ENCODE assay signal across 15 cellular contexts in genomic region chr9:96509026-96509425, GRCh38. TPM values are rescaled to one million over a fixed set of nuclear protein-coding genes. Genes with fewer than 3 reads are reported as not detected.
DNase-seq lines count a peak whose midpoint lies in the region; ATAC-seq and TF ChIP-seq lines count a peak whose summit lies in the region.
"Had no signal": no experiment of that assay in that cellular context is flagged by ENCODE, and none has a peak within 500 bp of the region (broad histone marks: within the 10 kb centered on the region; RNA-seq: fewer than 3 reads in every experiment).

No MANE protein-coding gene starts in this region.

- H3K9me3 ChIP-seq in cardiac muscle cell (ENCODE audit: low read depth) = no peaks in the 10 kb centered on the region
- H3K9me3 ChIP-seq in thoracic aorta = no peaks in the 10 kb centered on the region
- H3K9me3 ChIP-seq in OCI-LY7 (ENCODE audit: low read length) = no peaks in the 10 kb centered on the region
- H3K9me3 ChIP-seq in MM.1S (replicated peaks; ENCODE audit: insufficient read depth, low read length) = no peaks in the 10 kb centered on the region
- H3K9me3 ChIP-seq: MG63 had no signal

- H3K27ac Mint-ChIP-seq in brain = peak overlapping the region in 3 of 5 experiments; percentile 84 to 96 (median 92)

- no peak for ATAC-seq in Right ventricle myocardium inferior
- ATAC-seq in thoracic aorta (ENCODE audit: insufficient number of reproducible peaks, low FRiP score, low read depth) = no peak
- ATAC-seq in GM18873 (IDR thresholded peaks at IDR 0.05; ENCODE audit: low FRiP score, unreplicated experiment) = no peak
- ATAC-seq: Panc1 had no signal

- H3K4me2 ChIP-seq in OCI-LY7 (ENCODE audit: low read length) (no peak overlapping the region), MM.1S (ENCODE audit: low read depth, low read length) (no peak overlapping the region)

- H2AFZ ChIP-seq in OCI-LY7 (ENCODE audit: low read length) (no peak overlapping the region), MM.1S (ENCODE audit: low read length) (no peak overlapping the region)

- CTCF ChIA-PET in OCI-LY7 (lab: Charles Lee; ENCODE audit: unreplicated experiment) = no interaction called here

- TF ChIP-seq CTCF in cardiac muscle cell (IDR thresholded peaks at IDR 0.05; ENCODE audit: low read depth, low read length) (no peak), brain (conservative IDR thresholded peaks at IDR 0.05) (no peak), thoracic aorta (IDR thresholded peaks at IDR 0.05) (no peak), OCI-LY7 (conservative IDR thresholded peaks at IDR 0.05; ENCODE audit: low read length) (no peak), MM.1S (IDR thresholded peaks at IDR 0.05; ENCODE audit: low read length) (no peak)

- intact Hi-C loops in Right ventricle myocardium inferior (cut with DNase I) = no loop called here
- intact Hi-C loops in OCI-LY7 (cut with micrococcal nuclease; ENCODE audit: unreplicated experiment) = no loop called here

- H3K27ac ChIP-seq in cardiac muscle cell (peak overlapping the region; percentile 92), layer of hippocampus (ENCODE audit: low read depth, low read length) (peak overlapping the region; percentile 13), thoracic aorta (peak overlapping the region; percentile 67 to 77), OCI-LY7 (ENCODE audit: low read depth, low read length, poor library complexity, severe bottlenecking) (no peak overlapping the region), MM.1S (ENCODE audit: low read length) (no peak overlapping the region)
- H3K27ac ChIP-seq: 22Rv1 had no signal

- no peak for DNase-seq in cardiac muscle cell (ENCODE audit: low read depth in 1 of 2, low spot score in 1 of 2)
- no peak for DNase-seq in Right ventricle myocardium inferior (ENCODE audit: missing footprints)
- DNase-seq in thoracic aorta (ENCODE audit: low spot score) = no peak
- no peak for DNase-seq in OCI-LY7 (ENCODE audit: low spot score)
- DNase-seq in MM.1S = no peak
- DNase-seq: H7, MG63, NCI-H1105, NCI-H1694 treated with DMSO at 0.1 percent for 48 hours, NCI-H774 had no signal

- peaks cover 42% of the 10 kb centered on the region for H3K36me3 Mint-ChIP-seq in brain

- H3K36me3 ChIP-seq in cardiac muscle cell = peaks cover 4% of the 10 kb centered on the region
- H3K36me3 ChIP-seq in thoracic aorta = peaks cover 2% of the 10 kb centered on the region
- H3K36me3 ChIP-seq in OCI-LY7 (ENCODE audit: insufficient read depth, low read length) = no peaks in the 10 kb centered on the region
- H3K36me3 ChIP-seq in MM.1S (replicated peaks; ENCODE audit: insufficient read depth, low read length) = no peaks in the 10 kb centered on the region
- H3K36me3 ChIP-seq: MG63 had no signal

- no peak overlapping the region for H3K4me3 Mint-ChIP-seq in brain

- BruUV-seq in OCI-LY7 (replicated peaks; lab: Mats Ljungman, UMichigan) = no TSS peak

- no peaks in the 10 kb centered on the region for H3K27me3 ChIP-seq in cardiac muscle cell
- H3K27me3 ChIP-seq in layer of hippocampus (ENCODE audit: control insufficient read depth, insufficient read depth, low read length) = no peaks in the 10 kb centered on the region
- H3K27me3 ChIP-seq in thoracic aorta (replicated peaks; ENCODE audit: insufficient read depth) = no peaks in the 10 kb centered on the region
- H3K27me3 ChIP-seq in MM.1S (replicated peaks; ENCODE audit: insufficient read depth, low read length) = no peaks in the 10 kb centered on the region
- H3K27me3 ChIP-seq: MG63 had no signal

- H3K27me3 Mint-ChIP-seq in brain = no peaks in the 10 kb centered on the region

- H3K4me3 ChIP-seq in cardiac muscle cell = no peak overlapping the region
- no peak overlapping the region for H3K4me3 ChIP-seq in thoracic aorta
- H3K4me3 ChIP-seq in OCI-LY7 (ENCODE audit: low read depth, low read length, poor library complexity, severe bottlenecking) = no peak overlapping the region
- no peak overlapping the region for H3K4me3 ChIP-seq in MM.1S (ENCODE audit: low read length)
- H3K4me3 ChIP-seq: MG63 had no signal

- POLR2A ChIA-PET in OCI-LY7 (lab: Charles Lee) = interaction anchor here (0.6 kb wide), 1 partner anchor 1105 kb away, joined by 4 read pairs; no protein-coding TSS in a partner anchor

- H3K79me2 ChIP-seq in OCI-LY7 (ENCODE audit: insufficient read depth, low read depth, low read length) = no peaks in the 10 kb centered on the region
- no peaks in the 10 kb centered on the region for H3K79me2 ChIP-seq in MM.1S (ENCODE audit: low read length)

- no peak overlapping the region for H3K9ac ChIP-seq in MM.1S (ENCODE audit: low read length)

- H3K9me2 ChIP-seq in OCI-LY7 (ENCODE audit: insufficient read depth, low read length) = no peaks in the 10 kb centered on the region
- no peaks in the 10 kb centered on the region for H3K9me2 ChIP-seq in MM.1S (replicated peaks; ENCODE audit: insufficient read depth, low read length)

- peaks cover 22% of the 10 kb centered on the region for H3K4me1 Mint-ChIP-seq in brain

- H4K20me1 ChIP-seq in OCI-LY7 (ENCODE audit: insufficient read depth, low read length) = no peaks in the 10 kb centered on the region
- H4K20me1 ChIP-seq in MM.1S (ENCODE audit: insufficient read depth, low read length) = no peaks in the 10 kb centered on the region

- 0 out of 2 replicates have a peak, but pooled peaks cover 4% of the 10 kb centered on the region for H3F3A ChIP-seq in MM.1S (ENCODE audit: insufficient read depth, low read length)

- H3K9me3 Mint-ChIP-seq in brain = no peaks in the 10 kb centered on the region

- peaks cover 23% of the 10 kb centered on the region for H3K4me1 ChIP-seq in cardiac muscle cell (ENCODE audit: low read depth)
- H3K4me1 ChIP-seq in thoracic aorta (ENCODE audit: control insufficient read depth in 1 of 2, low read depth in 2 of 2) = peaks cover 33 to 62% of the 10 kb centered on the region in 2 donors
- no peaks in the 10 kb centered on the region for H3K4me1 ChIP-seq in OCI-LY7 (ENCODE audit: insufficient read depth, low read length, poor library complexity, severe bottlenecking)
- H3K4me1 ChIP-seq in MM.1S (ENCODE audit: low read length) = 0 out of 2 replicates have a peak, but pooled peaks cover 5% of the 10 kb centered on the region

RNA-seq across cellular contexts. Expression of gene HABP4, which starts 59.1 kb away (rescaled TPM):
- 32.8 and 41.0 TPM in 2 replicates for total RNA-seq in cardiac muscle cell
- polyA plus RNA-seq in cardiac muscle cell = 69.6 and 71.2 TPM in 2 replicates
- total RNA-seq in Right ventricle myocardium inferior = 25.8 TPM
- 44.6 TPM for polyA plus RNA-seq in brain (ENCODE audit: insufficient read depth, low read depth, low replicate concordance)
- total RNA-seq in thoracic aorta = 10 to 100 TPM; 50.0 to 74.2 TPM
- 6.0 and 7.1 TPM in 2 replicates for total RNA-seq in OCI-LY7 (2014; rRNA removed; shearing (Covaris generic))
- total RNA-seq in OCI-LY7 (2022) = 11.0 and 11.5 TPM in 2 replicates

Comparison
In these comparisons a context has a peak if more than half of its experiments do, and no peak if none do; other contexts are left out.
1. H3K27ac ChIP-seq: peak in cardiac muscle cell (single experiment), layer of hippocampus (single experiment) and thoracic aorta (2 of 2); none in OCI-LY7 (single experiment) and MM.1S (single experiment).